In the genomic region with DNA sequence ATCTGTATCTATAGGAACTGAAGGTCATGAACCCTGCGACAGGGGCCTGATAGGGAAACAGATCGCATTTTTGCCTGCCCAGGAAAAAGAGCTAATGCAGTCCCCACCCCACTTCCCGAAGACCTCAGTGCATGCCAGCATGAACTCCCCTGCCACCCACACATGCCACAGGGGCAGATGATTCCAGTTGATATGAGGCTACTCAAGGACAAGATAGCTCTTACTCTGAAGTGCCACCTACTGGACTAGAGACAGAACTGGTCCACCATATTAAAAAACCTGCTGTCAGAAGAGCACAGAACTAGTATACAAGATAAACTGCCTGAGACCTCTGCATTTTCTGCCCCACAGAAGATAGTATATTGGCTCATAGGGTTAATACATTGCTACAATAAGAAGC, we compare ENCODE assay signal across 11 cellular contexts.
DNase-seq lines count a peak whose midpoint lies in the region; ATAC-seq and TF ChIP-seq lines count a peak whose summit lies in the region.
"Had no signal": no experiment of that assay in that cellular context is flagged by ENCODE, and none has a peak within 500 bp of the region (broad histone marks: within the 10 kb centered on the region; RNA-seq: fewer than 3 reads in every experiment).

No MANE protein-coding gene starts in this region.

- DNase-seq in DND-41 (no peak), NCI-H524 treated with DMSO at 0.1 percent for 48 hours (lab: John Stamatoyannopoulos, UW) (peak; percentile 9), erythroblast (lab: John Stamatoyannopoulos, UW) (peak; percentile 3 to 30), HPDE6-E6E7 (ENCODE audit: extremely low spot score) (no peak)
- no peak for DNase-seq in activated CD4-positive, alpha-beta T cell treated with anti-CD3 and anti-CD28 coated beads, Interleukin-2, amount 50 U/mL, for 1 hour
- DNase-seq: T-helper 1 cell had no signal

- no peak overlapping the region for H3K27ac ChIP-seq in DND-41 (ENCODE audit: low read length)

- H3K4me1 ChIP-seq in DND-41 (ENCODE audit: insufficient read depth, low read length) = no peaks in the 10 kb centered on the region

- no peak overlapping the region for H3K9ac ChIP-seq in DND-41 (ENCODE audit: low read depth, low read length)

- no peak overlapping the region for H3K4me3 ChIP-seq in DND-41 (ENCODE audit: low read depth in 1 of 2, low read length in 2 of 2)
- H3K4me3 ChIP-seq: smooth muscle cell had no signal

- peak; percentile 25 for TF ChIP-seq CTCF in DND-41 (IDR thresholded peaks at IDR 0.05; ENCODE audit: borderline replicate concordance, extremely low read depth, low read length, poor library complexity, severe bottlenecking)

- H3K4me2 ChIP-seq in DND-41 (ENCODE audit: insufficient read depth, low read length) = no peak overlapping the region
- H3K4me2 ChIP-seq: smooth muscle cell had no signal

- H4K20me1 ChIP-seq in DND-41 (ENCODE audit: insufficient read depth, low read length) = no peaks in the 10 kb centered on the region

- no peaks in the 10 kb centered on the region for H3K27me3 ChIP-seq in DND-41 (ENCODE audit: insufficient read depth, low read length, poor library complexity)

- no peaks in the 10 kb centered on the region for H3K79me2 ChIP-seq in DND-41 (ENCODE audit: insufficient read depth, low read length)

- TF ChIP-seq POLR2A in erythroblast (IDR thresholded peaks at IDR 0.05; ENCODE audit: low read length) = no peak

- no peaks in the 10 kb centered on the region for H3K36me3 ChIP-seq in DND-41 (ENCODE audit: insufficient read depth, low read length)

- H3K9me3 ChIP-seq in DND-41 (ENCODE audit: insufficient read depth, low read length, severe bottlenecking) = no peaks in the 10 kb centered on the region

- H2AFZ ChIP-seq in DND-41 (ENCODE audit: low read depth, low read length) = no peak overlapping the region

- no peak for ATAC-seq in DND-41 (ENCODE audit: insufficient read depth, low read depth)
- peak; percentile 84 for ATAC-seq in GM18868 (IDR thresholded peaks at IDR 0.05; ENCODE audit: unreplicated experiment)
- ATAC-seq in GM21528 (IDR thresholded peaks at IDR 0.05; ENCODE audit: low FRiP score, unreplicated experiment) = no peak
- no peak for ATAC-seq in HG03039 (IDR thresholded peaks at IDR 0.05; ENCODE audit: unreplicated experiment)
- ATAC-seq: natural killer cell treated with Interleukin-12 subunit alpha and Interleukin-12 subunit beta and Interleukin-15 and Interleukin-18, amount 100 ng/mL, for 72 hours had no signal

Comparison
In these comparisons a context has a peak if more than half of its experiments do, and no peak if none do; other contexts are left out.
1. DNase-seq: peak in NCI-H524 treated with DMSO at 0.1 percent for 48 hours (single experiment) and erythroblast (2 of 2); none in DND-41 (single experiment), HPDE6-E6E7 (single experiment) and activated CD4-positive, alpha-beta T cell treated with anti-CD3 and anti-CD28 coated beads, Interleukin-2, amount 50 U/mL, for 1 hour (single experiment).